8 cellular contexts compared by ENCODE assay signal in genomic region chr7:98831641-98832221, GRCh38. TPM values are rescaled to one million over a fixed set of nuclear protein-coding genes. Genes with fewer than 3 reads are reported as not detected.
DNase-seq lines count a peak whose midpoint lies in the region; ATAC-seq, FAIRE-seq and TF ChIP-seq lines count a peak whose summit lies in the region.

No MANE protein-coding gene starts in this region.

- TF ChIP-seq CTCF in GM12873 (IDR thresholded peaks at IDR 0.05; ENCODE audit: insufficient read depth, low read depth, low read length, missing control alignments) = peak; percentile 71
- peak; percentile 23 to 55 (median 49); a peak in 5 of 6 replicates for TF ChIP-seq CTCF in GM12878 (IDR thresholded peaks at IDR 0.05 in 2 of 3, conservative IDR thresholded peaks at IDR 0.05 in 1 of 3; ENCODE audit: control insufficient read depth in 2 of 3, extremely low read depth in 1 of 3, insufficient read depth in 1 of 3, low read depth in 3 of 3, low read length in 3 of 3)
- TF ChIP-seq CTCF in progenitor cell of endocrine pancreas (IDR thresholded peaks at IDR 0.05; ENCODE audit: unreplicated experiment) = peak; percentile 66

- no peak overlapping the region for H2AFZ ChIP-seq in GM12878 (ENCODE audit: control insufficient read depth, low read depth, low read length)

- POLR2A ChIA-PET in GM12878 (lab: Charles Lee) = interaction anchor here (0.6 kb wide), 1 partner anchor 50 kb away, joined by 3 read pairs; no protein-coding TSS in a partner anchor

- no TSS peak for BruUV-seq in GM12878 (replicated peaks; lab: Mats Ljungman, UMichigan)

- no peak for FAIRE-seq in GM12878 (lab: Jason Lieb, UNC)

- no peak overlapping the region for H3K27ac ChIP-seq in GM12878 (ENCODE audit: control insufficient read depth, insufficient read depth)

- no peak overlapping the region for H3K4me3 Mint-ChIP-seq in progenitor cell of endocrine pancreas (ENCODE audit: low read depth)

- 33% methylated on average over 8 of the region's 8 CpGs for WGBS in GM12878 (ENCODE audit: insufficient coverage, insufficient replicate concordance, low lambda C conversion rate, missing lambda C conversion rate)

- intact Hi-C loops in GM12878 (cut with micrococcal nuclease; ENCODE audit: unreplicated experiment) = no loop called here

- no peak overlapping the region for H3K9ac ChIP-seq in GM12878 (ENCODE audit: control insufficient read depth, insufficient read depth, low read length)

- no peak overlapping the region for H3K27ac Mint-ChIP-seq in progenitor cell of endocrine pancreas

- H3K4me1 Mint-ChIP-seq in progenitor cell of endocrine pancreas (ENCODE audit: low read depth) = no peaks in the 10 kb centered on the region

- no peak for TF ChIP-seq EP300 in GM12878 (IDR thresholded peaks at IDR 0.05; ENCODE audit: borderline replicate concordance in 1 of 2, control insufficient read depth in 1 of 2, low read depth in 2 of 2, low read length in 2 of 2)

- no peak for TF ChIP-seq RAD21 in GM12878 (IDR thresholded peaks at IDR 0.05; ENCODE audit: insufficient read depth, low read depth, low read length)

- RAD21 ChIA-PET in GM12878 (lab: Charles Lee; ENCODE audit: unreplicated experiment) = interaction anchor here (0.5 kb wide), 1 partner anchor 59 kb away, joined by 3 read pairs; no protein-coding TSS in a partner anchor

- SMC1A ChIA-PET in GM12878 (lab: Charles Lee; ENCODE audit: uncharacterized antibody, unreplicated experiment) = interaction anchor here (0.9 to 1.7 kb wide), 4 partner anchors 9 to 86 kb away, joined by 3 to 7 read pairs (median 5); no protein-coding TSS in a partner anchor

- in situ Hi-C loops in GM12878 (cut with MboI) = no loop called here

- peaks cover 4% of the 10 kb centered on the region for H3K27me3 Mint-ChIP-seq in progenitor cell of endocrine pancreas

- H3K4me1 ChIP-seq in GM12878 (ENCODE audit: control insufficient read depth, insufficient read depth, low read length) = no peaks in the 10 kb centered on the region

- CTCF ChIA-PET in GM12878 (lab: Yijun Ruan, JAX) = interaction anchor here (0.6 to 4.9 kb wide), 14 partner anchors 10 to 401 kb away, joined by 3 to 37 read pairs (median 4); no protein-coding TSS in a partner anchor

- H3K4me2 ChIP-seq in GM12878 (ENCODE audit: control insufficient read depth, insufficient read depth) = no peak overlapping the region

- H4K20me1 ChIP-seq in GM12878 (ENCODE audit: control insufficient read depth, insufficient read depth) = no peaks in the 10 kb centered on the region

- ATAC-seq in GM12878 (0 out of 3 replicates have a peak, but pooled peaks have one; percentile 40), HG03469 (IDR thresholded peaks at IDR 0.05; ENCODE audit: unreplicated experiment) (no peak), HG03108 (IDR thresholded peaks at IDR 0.05; ENCODE audit: unreplicated experiment) (no peak)

- no peak for TF ChIP-seq POLR2A in GM12878 (IDR thresholded peaks at IDR 0.05; ENCODE audit: low read depth, low read length)

- H3K9me3 Mint-ChIP-seq in progenitor cell of endocrine pancreas (ENCODE audit: low read depth) = no peaks in the 10 kb centered on the region

- no peak overlapping the region for H3K4me3 ChIP-seq in GM12878

- no peaks in the 10 kb centered on the region for H3K27me3 ChIP-seq in GM12878 (replicated peaks in 1 of 2; ENCODE audit: control insufficient read depth in 2 of 2, insufficient read depth in 2 of 2, low read length in 1 of 2)

- no peaks in the 10 kb centered on the region for H3K36me3 Mint-ChIP-seq in progenitor cell of endocrine pancreas (ENCODE audit: insufficient read depth)

- no peaks in the 10 kb centered on the region for H3K9me3 ChIP-seq in GM12878 (replicated peaks; ENCODE audit: control insufficient read depth, insufficient read depth, low read length)

- DNase-seq in RKO (ENCODE audit: low spot score) (peak; percentile 26), GM12878 (ENCODE audit: low read depth, low spot score) (no peak), progenitor cell of endocrine pancreas (ENCODE audit: low spot score, unreplicated experiment) (no peak), NCI-H2107 (lab: John Stamatoyannopoulos, UW) (no peak), GM19238 (ENCODE audit: insufficient read length, low spot score) (no peak)

- no peaks in the 10 kb centered on the region for H3K79me2 ChIP-seq in GM12878 (ENCODE audit: control insufficient read depth, insufficient read depth, low read length)

- H3K36me3 ChIP-seq in GM12878 (ENCODE audit: control insufficient read depth in 2 of 2, insufficient read depth in 2 of 2, low read length in 1 of 2) = no peaks in the 10 kb centered on the region

TF ChIP-seq in GM12878, 131 proteins besides CTCF, POLR2A, EP300 and RAD21:
- TF ChIP-seq SUPT20H (IDR thresholded peaks at IDR 0.05; ENCODE audit: borderline replicate concordance, control insufficient read depth, low read depth, low read length) (no peak), SMC3 (IDR thresholded peaks at IDR 0.05; ENCODE audit: borderline replicate concordance, low read length) (0 out of 2 replicates have a peak, but pooled peaks have one; percentile 5)
TF ChIP-seq in GM12878: peak in this region for 1.

RNA-seq across cellular contexts. Expression of gene TMEM130, which starts 38.1 kb away (rescaled TPM):
- not detected in 2 replicates for total RNA-seq in GM12878 (2013; cell fraction: nucleolus; rRNA removed)
- 0.11 TPM in 1 of 2 replicates, not detected in the other for total RNA-seq in GM12878 (2014; rRNA removed)
- total RNA-seq in GM12878 (2014; rRNA removed; fragmentation: Illumina TruSeq; extraction: Trizol) = not detected in 2 replicates
- not detected in 2 replicates for total RNA-seq in GM12878 (2021)
- not detected for polyA plus RNA-seq in GM12878 (2011; ENCODE audit: low read depth)
- polyA plus RNA-seq in GM12878 (2011; rRNA removed) = 0.06 and 0.15 TPM in 2 replicates
- polyA plus RNA-seq in GM12878 (2011; cell fraction: cytosol; rRNA removed) = 0.37 and 0.46 TPM in 2 replicates
- polyA plus RNA-seq in GM12878 (2011; cell fraction: nucleus; rRNA removed) = 0.28 and 1.0 TPM in 2 replicates
- 0.14 TPM in 1 of 2 replicates, not detected in the other for polyA plus RNA-seq in GM12878 (2012)
- polyA plus RNA-seq in GM12878 (2014; fragmentation: Illumina TruSeq; extraction: Trizol) = 0.04 TPM in 1 of 2 replicates, not detected in the other
- not detected for polyA plus RNA-seq in GM12878 (2014; fragmentation: Nextera tagmentation; extraction: Ambion mirVana)
- not detected in 2 replicates for polyA plus RNA-seq in GM12878 (2014; rRNA removed)
- polyA plus RNA-seq in GM12878 (2016; fragmentation: Nextera tagmentation; extraction: Ambion mirVana) = not detected
- 0.05 and 0.15 TPM in 2 replicates for polyA minus RNA-seq in GM12878 (2011; rRNA and poly(A)+ RNA removed)
- not detected in 2 replicates for polyA minus RNA-seq in GM12878 (2011; cell fraction: cytosol; rRNA and poly(A)+ RNA removed)
- under 0.01 TPM in 1 of 2 replicates, not detected in the other for polyA minus RNA-seq in GM12878 (2011; cell fraction: nucleus; rRNA and poly(A)+ RNA removed)
- total RNA-seq in progenitor cell of endocrine pancreas = 0.20 and 0.60 TPM in 2 replicates

RNA-seq across cellular contexts. Expression of gene TRRAP, which starts 46.6 kb away (rescaled TPM):
- total RNA-seq in GM12878 (2013; cell fraction: nucleolus; rRNA removed) = 72.0 and 84.3 TPM in 2 replicates
- total RNA-seq in GM12878 (2014; rRNA removed) (11.7 and 14.9 TPM in 2 replicates), GM12878 (2014; rRNA removed; fragmentation: Illumina TruSeq; extraction: Trizol) (5.7 and 7.2 TPM in 2 replicates), GM12878 (2021) (35.0 and 39.3 TPM in 2 replicates), progenitor cell of endocrine pancreas (75.1 and 75.8 TPM in 2 replicates)
- polyA plus RNA-seq in GM12878 (2011; ENCODE audit: low read depth) = 10.7 TPM
- polyA plus RNA-seq in GM12878 (2011; rRNA removed) (5.4 and 11.2 TPM in 2 replicates), GM12878 (2014; fragmentation: Illumina TruSeq; extraction: Trizol) (13.6 and 21.3 TPM in 2 replicates), GM12878 (2014; fragmentation: Nextera tagmentation; extraction: Ambion mirVana) (1 to 10 TPM; 1.1 to 1.7 TPM), GM12878 (2014; rRNA removed) (18.2 and 21.4 TPM in 2 replicates), GM12878 (2016; fragmentation: Nextera tagmentation; extraction: Ambion mirVana) (1 to 10 TPM; 4.5 to 5.6 TPM)
- polyA plus RNA-seq in GM12878 (2011; cell fraction: cytosol; rRNA removed) = 15.9 and 20.8 TPM in 2 replicates
- polyA plus RNA-seq in GM12878 (2011; cell fraction: nucleus; rRNA removed) = 71.5 and 188 TPM in 2 replicates
- polyA plus RNA-seq in GM12878 (2012) = 15.5 and 19.4 TPM in 2 replicates
- polyA minus RNA-seq in GM12878 (2011; rRNA and poly(A)+ RNA removed) = 42.1 and 43.5 TPM in 2 replicates
- 19.9 and 21.8 TPM in 2 replicates for polyA minus RNA-seq in GM12878 (2011; cell fraction: cytosol; rRNA and poly(A)+ RNA removed)
- polyA minus RNA-seq in GM12878 (2011; cell fraction: nucleus; rRNA and poly(A)+ RNA removed) = 52.5 and 131 TPM in 2 replicates
